In genomic region chr2:118197011-118197695, GRCh38 we compare ENCODE assay signal across 13 cellular contexts.
DNase-seq lines count a peak whose midpoint lies in the region; ATAC-seq and TF ChIP-seq lines count a peak whose summit lies in the region.
"Had no signal": no experiment of that assay in that cellular context is flagged by ENCODE, and none has a peak within 500 bp of the region (broad histone marks: within the 10 kb centered on the region; RNA-seq: fewer than 3 reads in every experiment).

No MANE protein-coding gene starts in this region.

- DNase-seq in Daoy (ENCODE audit: low read depth), result peak; percentile 39
- peak; percentile 25 for DNase-seq in fibroblast of mammary gland (ENCODE audit: low read depth)
- no peak for DNase-seq in stimulated activated CD4-positive, alpha-beta T cell treated with anti-CD3 and anti-CD28 coated beads, Interleukin-1b, Interleukin-23, amount 100 ng/mL, for 48 hours
- no peak for DNase-seq in stimulated activated CD4-positive, alpha-beta T cell treated with anti-CD3 and anti-CD28 coated beads, Interleukin-4, amount 100 ng/mL, for 1 hour
- DNase-seq in DMS79 treated with DMSO at 0.1 percent for 48 hours (lab: John Stamatoyannopoulos, UW), result no peak
- DNase-seq in activated CD4-positive, alpha-beta T cell treated with anti-CD3 and anti-CD28 coated beads, Interleukin-2, amount 10 ng/mL, durations not matched to agents 24 days and 14 days, result no peak
- DNase-seq: H7, NCI-H1048, pancreas, Right ventricle myocardium superior had no signal

- peak; percentile 50 for ATAC-seq in GM21447 (IDR thresholded peaks at IDR 0.05; ENCODE audit: unreplicated experiment)

- intact Hi-C loops in activated CD4-positive, alpha-beta T cell treated with anti-CD3 and anti-CD28 coated beads, Interleukin-2, amount 10 ng/mL, durations not matched to agents 24 days and 14 days (cut with micrococcal nuclease), result no loop called here

- no peak for TF ChIP-seq EP300 in Ishikawa (IDR thresholded peaks at IDR 0.05; ENCODE audit: borderline replicate concordance)

- peaks cover 6% of the 10 kb centered on the region for H3K4me1 Mint-ChIP-seq in activated CD4-positive, alpha-beta T cell treated with anti-CD3 and anti-CD28 coated beads, Interleukin-2, amount 10 ng/mL, durations not matched to agents 24 days and 14 days
- H3K4me1 Mint-ChIP-seq: central memory CD8-positive, alpha-beta T cell had no signal

- TF ChIP-seq RAD21 in Ishikawa (IDR thresholded peaks at IDR 0.05; ENCODE audit: low read depth), result no peak

- H3K27me3 Mint-ChIP-seq in activated CD4-positive, alpha-beta T cell treated with anti-CD3 and anti-CD28 coated beads, Interleukin-2, amount 10 ng/mL, durations not matched to agents 24 days and 14 days, result peaks cover 5% of the 10 kb centered on the region
- H3K27me3 Mint-ChIP-seq: central memory CD8-positive, alpha-beta T cell had no signal

- no peak overlapping the region for H3K4me3 ChIP-seq in fibroblast of mammary gland (ENCODE audit: control insufficient read depth, low read depth, low read length)
- H3K4me3 ChIP-seq: pancreas had no signal

- no peak overlapping the region for H3K27ac Mint-ChIP-seq in activated CD4-positive, alpha-beta T cell treated with anti-CD3 and anti-CD28 coated beads, Interleukin-2, amount 10 ng/mL, durations not matched to agents 24 days and 14 days

- TF ChIP-seq CTCF in fibroblast of mammary gland (conservative IDR thresholded peaks at IDR 0.05; ENCODE audit: control insufficient read depth, insufficient read depth, low read depth, low read length), result no peak

- no peaks in the 10 kb centered on the region for H3K9me3 Mint-ChIP-seq in activated CD4-positive, alpha-beta T cell treated with anti-CD3 and anti-CD28 coated beads, Interleukin-2, amount 10 ng/mL, durations not matched to agents 24 days and 14 days
- H3K9me3 Mint-ChIP-seq: central memory CD8-positive, alpha-beta T cell had no signal

- no peaks in the 10 kb centered on the region for H3K36me3 Mint-ChIP-seq in activated CD4-positive, alpha-beta T cell treated with anti-CD3 and anti-CD28 coated beads, Interleukin-2, amount 10 ng/mL, durations not matched to agents 24 days and 14 days (ENCODE audit: low read depth)

- no peak overlapping the region for H3K4me3 Mint-ChIP-seq in activated CD4-positive, alpha-beta T cell treated with anti-CD3 and anti-CD28 coated beads, Interleukin-2, amount 10 ng/mL, durations not matched to agents 24 days and 14 days
- H3K4me3 Mint-ChIP-seq: central memory CD8-positive, alpha-beta T cell had no signal

TF ChIP-seq in Ishikawa, 13 proteins besides CTCF, POLR2A, EP300 and RAD21:
- TF ChIP-seq MAX (IDR thresholded peaks at IDR 0.05) (no peak), TCF12 (IDR thresholded peaks at IDR 0.05; ENCODE audit: low read depth) (no peak), USF1 (IDR thresholded peaks at IDR 0.05) (peak; percentile 94)

Comparison
In these comparisons a context has a peak if more than half of its experiments do, and no peak if none do; other contexts are left out.
1. DNase-seq: peak in Daoy (single experiment) and fibroblast of mammary gland (single experiment); none in stimulated activated CD4-positive, alpha-beta T cell treated with anti-CD3 and anti-CD28 coated beads, Interleukin-1b, Interleukin-23, amount 100 ng/mL, for 48 hours (single experiment), stimulated activated CD4-positive, alpha-beta T cell treated with anti-CD3 and anti-CD28 coated beads, Interleukin-4, amount 100 ng/mL, for 1 hour (single experiment), DMS79 treated with DMSO at 0.1 percent for 48 hours (single experiment) and activated CD4-positive, alpha-beta T cell treated with anti-CD3 and anti-CD28 coated beads, Interleukin-2, amount 10 ng/mL, durations not matched to agents 24 days and 14 days (single experiment).